1 cellular context compared by ENCODE assay signal in the genomic region with DNA sequence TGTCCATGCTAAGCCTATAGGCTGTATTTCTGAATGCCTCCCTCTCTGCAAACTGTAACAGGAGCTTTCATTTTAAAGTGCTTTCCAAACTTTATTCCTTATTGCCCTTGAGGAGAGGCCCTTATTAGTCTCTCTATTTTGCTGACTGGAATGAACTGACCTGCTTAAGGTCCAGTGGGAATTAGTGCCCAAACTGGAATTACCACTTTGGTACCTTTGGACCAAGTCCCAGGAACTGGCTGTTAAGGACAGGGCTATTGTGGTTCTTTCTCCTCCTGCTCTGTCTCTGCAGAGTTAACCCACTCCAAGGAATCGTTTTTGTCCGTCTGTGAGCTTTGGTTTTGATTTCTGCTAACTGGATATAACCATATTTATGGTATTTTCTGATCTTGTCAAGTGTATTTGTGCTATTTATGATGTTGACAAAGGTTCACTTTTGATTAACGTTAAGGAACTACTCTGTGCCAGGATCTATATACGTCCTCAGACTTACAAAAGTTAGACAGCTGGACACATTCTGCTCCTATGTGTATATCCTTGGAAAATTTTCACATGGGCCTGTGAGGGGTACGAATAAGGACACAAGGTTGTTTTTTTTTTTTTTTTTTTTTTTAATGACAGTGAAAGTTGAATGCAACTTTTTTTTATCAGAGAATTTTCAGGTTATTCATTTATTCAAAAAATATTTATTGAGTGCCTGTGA.
TF ChIP-seq lines count a peak whose summit lies in the region.

No MANE protein-coding gene starts in this region.

TF ChIP-seq in IMR-90, 13 proteins besides CTCF, POLR2A, EP300 and RAD21 (continued from another document):
- no peak for TF ChIP-seq MAZ (IDR thresholded peaks at IDR 0.05; ENCODE audit: borderline replicate concordance, low read depth, low read length)
- TF ChIP-seq SMC3 (IDR thresholded peaks at IDR 0.05; ENCODE audit: low read depth, low read length) = no peak
- no peak for TF ChIP-seq MAFK (IDR thresholded peaks at IDR 0.05; ENCODE audit: low read depth, low read length)
- TF ChIP-seq RCOR1 (IDR thresholded peaks at IDR 0.05; ENCODE audit: insufficient replicate concordance, low read length) = no peak
- TF ChIP-seq CHD1 (IDR thresholded peaks at IDR 0.05; ENCODE audit: low read depth, low read length) = no peak
- TF ChIP-seq CEBPB (IDR thresholded peaks at IDR 0.05; ENCODE audit: low read depth, low read length) = no peak
